8 cellular contexts compared by ENCODE assay signal in genomic region chrX:123422875-123423274, GRCh38.
A peak's percentile ranks its signal among the peaks of the same experiment; 100 is the strongest.
DNase-seq lines count a peak whose midpoint lies in the region; ATAC-seq and TF ChIP-seq lines count a peak whose summit lies in the region.

No MANE protein-coding gene starts in this region.

- H3K4me3 Mint-ChIP-seq in neural crest cell, result no peak overlapping the region
- H3K4me3 Mint-ChIP-seq in activated CD8-positive, alpha-beta memory T cell treated with anti-CD3 and anti-CD28 coated beads, Interleukin-2, amount 10 ng/mL, durations not matched to agents 7 days and 5 days, result no peak overlapping the region

- H3K27ac ChIP-seq in upper lobe of left lung, result no peak overlapping the region

- H3K27me3 ChIP-seq in Loucy (ENCODE audit: insufficient read depth, low read length, poor library complexity, severe bottlenecking), result no peaks in the 10 kb centered on the region
- H3K27me3 ChIP-seq in upper lobe of left lung, result no peaks in the 10 kb centered on the region

- no peaks in the 10 kb centered on the region for H3K9me2 ChIP-seq in Loucy (replicated peaks; ENCODE audit: low read depth, low read length)

- no peak overlapping the region for H2AFZ ChIP-seq in Loucy (ENCODE audit: low read length)

- no peaks in the 10 kb centered on the region for H3K9me3 Mint-ChIP-seq in neural crest cell
- H3K9me3 Mint-ChIP-seq in activated CD8-positive, alpha-beta memory T cell treated with anti-CD3 and anti-CD28 coated beads, Interleukin-2, amount 10 ng/mL, durations not matched to agents 7 days and 5 days (ENCODE audit: low read depth), result no peaks in the 10 kb centered on the region

- H3K36me3 ChIP-seq in Loucy (ENCODE audit: insufficient read depth, low read length) (no peaks in the 10 kb centered on the region), upper lobe of left lung (no peaks in the 10 kb centered on the region)

- no peaks in the 10 kb centered on the region for H4K20me1 ChIP-seq in Loucy (ENCODE audit: insufficient read depth, low read length, poor library complexity, severe bottlenecking)

- no peaks in the 10 kb centered on the region for H3K36me3 Mint-ChIP-seq in neural crest cell (ENCODE audit: low read depth)
- no peaks in the 10 kb centered on the region for H3K36me3 Mint-ChIP-seq in activated CD8-positive, alpha-beta memory T cell treated with anti-CD3 and anti-CD28 coated beads, Interleukin-2, amount 10 ng/mL, durations not matched to agents 7 days and 5 days

- no peak overlapping the region for H3K4me2 ChIP-seq in Loucy (ENCODE audit: low read depth, low read length, poor library complexity, severe bottlenecking)

- no peak for ATAC-seq in upper lobe of left lung (ENCODE audit: low FRiP score in 2 of 2)
- no peak for ATAC-seq in activated CD8-positive, alpha-beta memory T cell treated with anti-CD3 and anti-CD28 coated beads, Interleukin-2, amount 10 ng/mL, durations not matched to agents 7 days and 5 days

- H3K27ac Mint-ChIP-seq in neural crest cell (ENCODE audit: unreplicated experiment), result no peak overlapping the region
- no peak overlapping the region for H3K27ac Mint-ChIP-seq in activated CD8-positive, alpha-beta memory T cell treated with anti-CD3 and anti-CD28 coated beads, Interleukin-2, amount 10 ng/mL, durations not matched to agents 7 days and 5 days

- no peak for TF ChIP-seq EP300 in upper lobe of left lung (IDR thresholded peaks at IDR 0.05)

- H3F3A ChIP-seq in Loucy (ENCODE audit: low read depth), result no peaks in the 10 kb centered on the region

- H3K4me1 Mint-ChIP-seq in neural crest cell, result no peaks in the 10 kb centered on the region
- H3K4me1 Mint-ChIP-seq in activated CD8-positive, alpha-beta memory T cell treated with anti-CD3 and anti-CD28 coated beads, Interleukin-2, amount 10 ng/mL, durations not matched to agents 7 days and 5 days, result peaks cover 3% of the 10 kb centered on the region

- H3K4me1 ChIP-seq in Loucy (ENCODE audit: insufficient read depth, low read length, poor library complexity, severe bottlenecking) (no peaks in the 10 kb centered on the region), upper lobe of left lung (no peaks in the 10 kb centered on the region)

- no peaks in the 10 kb centered on the region for H3K9me3 ChIP-seq in Loucy (ENCODE audit: insufficient read depth, low read depth, low read length)
- H3K9me3 ChIP-seq in upper lobe of left lung, result no peaks in the 10 kb centered on the region

- no peak overlapping the region for H3K9ac ChIP-seq in Loucy (ENCODE audit: low read depth, low read length, poor library complexity, severe bottlenecking)

- H3K4me3 ChIP-seq in GM12875 (ENCODE audit: low read depth, low read length) (no peak overlapping the region), Loucy (ENCODE audit: low read length, poor library complexity, severe bottlenecking) (no peak overlapping the region), choroid plexus epithelial cell (ENCODE audit: low read depth, low read length) (no peak overlapping the region), upper lobe of left lung (no peak overlapping the region)

- CTCF ChIA-PET in activated CD8-positive, alpha-beta memory T cell treated with anti-CD3 and anti-CD28 coated beads, Interleukin-2, amount 10 ng/mL, durations not matched to agents 7 days and 5 days (lab: Charles Lee), result no interaction called here

- DNase-seq in choroid plexus epithelial cell (ENCODE audit: low read depth) (peak; percentile 67), neural crest cell (ENCODE audit: low read depth, low spot score) (peak; percentile 3), NOMO-1 treated with DMSO at 0.1 percent for 48 hours (lab: John Stamatoyannopoulos, UW; ENCODE audit: unreplicated experiment) (no peak), upper lobe of left lung (no peak), SHP77 treated with DMSO at 0.1 percent for 48 hours (lab: John Stamatoyannopoulos, UW) (no peak)
- no peak for DNase-seq in activated CD8-positive, alpha-beta memory T cell treated with anti-CD3 and anti-CD28 coated beads, Interleukin-2, amount 10 ng/mL, durations not matched to agents 7 days and 5 days

- no peak for TF ChIP-seq POLR2A in upper lobe of left lung (IDR thresholded peaks at IDR 0.05)

- H3K79me2 ChIP-seq in Loucy (ENCODE audit: insufficient read depth, low read length), result no peaks in the 10 kb centered on the region

- H3K27me3 Mint-ChIP-seq in neural crest cell (ENCODE audit: low read depth), result no peaks in the 10 kb centered on the region
- no peaks in the 10 kb centered on the region for H3K27me3 Mint-ChIP-seq in activated CD8-positive, alpha-beta memory T cell treated with anti-CD3 and anti-CD28 coated beads, Interleukin-2, amount 10 ng/mL, durations not matched to agents 7 days and 5 days

- TF ChIP-seq CTCF in GM12875 (IDR thresholded peaks at IDR 0.05; ENCODE audit: borderline replicate concordance, insufficient read depth, low read depth, low read length) (peak; percentile 59; the same call in 1 of the 2 replicates), Loucy (conservative IDR thresholded peaks at IDR 0.05; ENCODE audit: low read length) (peak; percentile 71), choroid plexus epithelial cell (conservative IDR thresholded peaks at IDR 0.05; ENCODE audit: low read depth, low read length) (peak; percentile 80), neural crest cell (conservative IDR thresholded peaks at IDR 0.05) (peak; percentile 68), upper lobe of left lung (IDR thresholded peaks at IDR 0.05) (peak in 3 of 6 experiments; percentile 23 to 39 (median 36))

- WGBS in upper lobe of left lung, 2 donors, result 13 to 19% methylated on average over 1 of the region's 1 CpG

Comparison
In these comparisons a context has a peak if more than half of its experiments do, and no peak if none do; other contexts are left out.
1. DNase-seq: peak in choroid plexus epithelial cell (single experiment) and neural crest cell (single experiment); none in NOMO-1 treated with DMSO at 0.1 percent for 48 hours (single experiment), upper lobe of left lung (0 of 2), activated CD8-positive, alpha-beta memory T cell treated with anti-CD3 and anti-CD28 coated beads, Interleukin-2, amount 10 ng/mL, durations not matched to agents 7 days and 5 days (single experiment) and SHP77 treated with DMSO at 0.1 percent for 48 hours (single experiment).